Comparison of ENCODE assay signal across 8 cellular contexts in the genomic region with DNA sequence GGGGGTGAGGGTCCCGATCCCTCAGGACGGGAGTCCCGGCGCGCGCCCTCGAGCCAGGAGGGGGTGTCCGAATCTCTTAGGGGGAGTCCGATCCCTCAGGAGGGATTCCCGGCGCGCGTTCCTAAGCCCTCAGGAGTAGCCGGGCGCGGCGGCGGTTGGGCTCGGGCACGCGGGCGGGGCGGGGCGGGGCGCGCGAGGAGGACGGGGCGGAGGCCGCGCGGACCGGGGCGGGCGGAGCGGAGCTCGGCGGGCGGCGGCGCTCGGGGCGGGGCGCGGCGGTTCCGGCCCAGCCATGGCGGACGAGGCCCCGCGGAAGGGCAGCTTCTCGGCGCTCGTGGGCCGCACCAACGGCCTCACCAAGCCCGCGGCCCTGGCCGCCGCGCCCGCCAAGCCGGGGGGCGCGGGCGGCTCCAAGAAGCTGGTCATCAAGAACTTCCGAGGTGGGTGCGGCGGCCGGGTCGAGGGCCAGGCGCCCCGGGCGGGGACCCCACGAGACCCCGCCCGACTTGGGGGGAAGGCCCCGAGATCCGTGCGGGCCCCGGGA. TPM values are rescaled to one million over a fixed set of nuclear protein-coding genes. Genes with fewer than 3 reads are reported as not detected.
DNase-seq lines count a peak whose midpoint lies in the region; ATAC-seq, FAIRE-seq and TF ChIP-seq lines count a peak whose summit lies in the region.

A gene (plus strand): TSS at position 278 of the 544 bp plus-strand sequence. CDS start 15 bp downstream, at position 293.

- FAIRE-seq in HepG2 (lab: Jason Lieb, UNC), result no peak

- peak within 1 kb of the TSS; percentile 88 for H3K27ac Mint-ChIP-seq in activated CD4-positive, alpha-beta T cell treated with anti-CD3 and anti-CD28 coated beads, Interleukin-2, amount 10 ng/mL, durations not matched to agents 24 days and 14 days
- H3K27ac Mint-ChIP-seq in dendritic cell treated with granulocyte-macrophage colony-stimulating factor and Interleukin-4, amounts not matched to agents 40 ng/mL and 50 ng/mL, for 4 days, result peak within 1 kb of the TSS; percentile 82

- peaks cover 5% of the 10 kb centered on the region for H3K9me3 Mint-ChIP-seq in activated CD4-positive, alpha-beta T cell treated with anti-CD3 and anti-CD28 coated beads, Interleukin-2, amount 10 ng/mL, durations not matched to agents 24 days and 14 days
- H3K9me3 Mint-ChIP-seq in dendritic cell treated with granulocyte-macrophage colony-stimulating factor and Interleukin-4, amounts not matched to agents 40 ng/mL and 50 ng/mL, for 4 days, result no peaks in the 10 kb centered on the region

- no TSS peak for BruUV-seq in HepG2 (replicated peaks; lab: Mats Ljungman, UMichigan)

- no peaks in the 10 kb centered on the region for H3K9me3 ChIP-seq in HepG2 (ENCODE audit: low read length)

- peak within 1 kb of the TSS; percentile 92 for H3K27ac ChIP-seq in HepG2 (ENCODE audit: extremely low read length, insufficient read depth, low read length)

- POLR2A ChIA-PET in HepG2 (lab: Yijun Ruan, JAX), result interaction anchor here (0.5 to 2.9 kb wide), 18 partner anchors 9 to 267 kb away, joined by 3 to 25 read pairs (median 5); a partner anchor contains a TSS

- H3K4me2 ChIP-seq in HepG2 (ENCODE audit: low read depth, low read length), result peak within 1 kb of the TSS; percentile 82

- CTCF ChIA-PET in HepG2 (lab: Yijun Ruan, JAX; ENCODE audit: low intra/inter-chr PET ratio, low total read pairs), result no interaction called here

- no peaks in the 10 kb centered on the region for H3K27me3 ChIP-seq in HepG2 (ENCODE audit: control insufficient read depth in 1 of 2, insufficient read depth in 2 of 2, low read length in 2 of 2)

- ATAC-seq in GM18502 (IDR thresholded peaks at IDR 0.05; ENCODE audit: poor library complexity, unreplicated experiment) (peak; percentile 40), HG02943 (IDR thresholded peaks at IDR 0.05; ENCODE audit: low read depth, unreplicated experiment) (peak; percentile 40), HepG2 (peak; percentile 60)

- H3K36me3 ChIP-seq in HepG2 (replicated peaks in 1 of 2; ENCODE audit: control insufficient read depth in 1 of 2, insufficient read depth in 2 of 2, low read length in 2 of 2), result peaks cover 0 to 33% of the 10 kb centered on the region in 2 experiments; a peak in 3 of 5 replicates

- TF ChIP-seq EP300 in HepG2 (IDR thresholded peaks at IDR 0.05; ENCODE audit: low read depth in 2 of 2, low read length in 2 of 2), result no peak
- no peak for TF ChIP-seq EP300 in HepG2 (CRISPR knock-in tag; IDR thresholded peaks at IDR 0.05; ENCODE audit: borderline replicate concordance)

- no peak for TF ChIP-seq POLR2A in HepG2 (IDR thresholded peaks at IDR 0.05; ENCODE audit: insufficient read depth in 1 of 2, low read depth in 2 of 2, low read length in 2 of 2)

- H3K27me3 Mint-ChIP-seq in activated CD4-positive, alpha-beta T cell treated with anti-CD3 and anti-CD28 coated beads, Interleukin-2, amount 10 ng/mL, durations not matched to agents 24 days and 14 days, result no peaks in the 10 kb centered on the region
- no peaks in the 10 kb centered on the region for H3K27me3 Mint-ChIP-seq in dendritic cell treated with granulocyte-macrophage colony-stimulating factor and Interleukin-4, amounts not matched to agents 40 ng/mL and 50 ng/mL, for 4 days

- H3K4me1 Mint-ChIP-seq in activated CD4-positive, alpha-beta T cell treated with anti-CD3 and anti-CD28 coated beads, Interleukin-2, amount 10 ng/mL, durations not matched to agents 24 days and 14 days, result peaks cover 49% of the 10 kb centered on the region
- peaks cover 65% of the 10 kb centered on the region for H3K4me1 Mint-ChIP-seq in dendritic cell treated with granulocyte-macrophage colony-stimulating factor and Interleukin-4, amounts not matched to agents 40 ng/mL and 50 ng/mL, for 4 days (ENCODE audit: low read depth)

- DNase-seq in A172 (ENCODE audit: low spot score) (peak; percentile 45), NCI-H2171 (lab: John Stamatoyannopoulos, UW) (peak; percentile 84), HepG2 (ENCODE audit: low spot score) (peak; percentile 61)
- peak; percentile 92 for DNase-seq in activated CD4-positive, alpha-beta T cell treated with anti-CD3 and anti-CD28 coated beads, Interleukin-2, amount 10 ng/mL, durations not matched to agents 24 days and 14 days
- DNase-seq in stimulated activated CD4-positive, alpha-beta T cell treated with anti-CD3 and anti-CD28 coated beads, Interleukin-4, amount 100 ng/mL, for 24 hours, result peak; percentile 69

- peak within 1 kb of the TSS; percentile 89 for H3K4me3 Mint-ChIP-seq in activated CD4-positive, alpha-beta T cell treated with anti-CD3 and anti-CD28 coated beads, Interleukin-2, amount 10 ng/mL, durations not matched to agents 24 days and 14 days
- H3K4me3 Mint-ChIP-seq in dendritic cell treated with granulocyte-macrophage colony-stimulating factor and Interleukin-4, amounts not matched to agents 40 ng/mL and 50 ng/mL, for 4 days, result peak within 1 kb of the TSS; percentile 81

- H4K20me1 ChIP-seq in HepG2 (ENCODE audit: insufficient read depth, low read length), result peaks cover 35% of the 10 kb centered on the region

- peaks cover 87% of the 10 kb centered on the region for H3K79me2 ChIP-seq in HepG2 (ENCODE audit: insufficient read depth, low read length)

- peaks cover 74% of the 10 kb centered on the region for H3K4me1 ChIP-seq in HepG2 (ENCODE audit: insufficient read depth, low read length)

- H2AFZ ChIP-seq in HepG2 (ENCODE audit: low read length), result no peak within 1 kb of the TSS

- H3K36me3 Mint-ChIP-seq in activated CD4-positive, alpha-beta T cell treated with anti-CD3 and anti-CD28 coated beads, Interleukin-2, amount 10 ng/mL, durations not matched to agents 24 days and 14 days (ENCODE audit: low read depth), result peaks cover 41% of the 10 kb centered on the region
- H3K36me3 Mint-ChIP-seq in dendritic cell treated with granulocyte-macrophage colony-stimulating factor and Interleukin-4, amounts not matched to agents 40 ng/mL and 50 ng/mL, for 4 days (ENCODE audit: low read depth), result peaks cover 45% of the 10 kb centered on the region

- TF ChIP-seq RAD21 in HepG2 (CRISPR knock-in tag; IDR thresholded peaks at IDR 0.05), result no peak

- H3K9ac ChIP-seq in HepG2 (ENCODE audit: insufficient read depth, low read depth, low read length), result peak within 1 kb of the TSS; percentile 96

- 0% methylated on average over 1 of the region's 81 CpGs for WGBS in HepG2 (ENCODE audit: low lambda C conversion rate)

- intact Hi-C loops in activated CD4-positive, alpha-beta T cell treated with anti-CD3 and anti-CD28 coated beads, Interleukin-2, amount 10 ng/mL, durations not matched to agents 24 days and 14 days (cut with micrococcal nuclease), result loop anchor here (2.0 to 10.0 kb wide), 4 partner anchors 185 to 375 kb away; a partner anchor contains a TSS
- intact Hi-C loops in dendritic cell treated with granulocyte-macrophage colony-stimulating factor and Interleukin-4, amounts not matched to agents 40 ng/mL and 50 ng/mL, for 4 days (cut with micrococcal nuclease), result loop anchor here (2.0 to 10.0 kb wide), 2 partner anchors 57 to 525 kb away; no protein-coding TSS in a partner anchor
- intact Hi-C loops in HepG2 (cut with micrococcal nuclease; ENCODE audit: unreplicated experiment), result loop anchor here (2.0 to 5.0 kb wide), 2 partner anchors 52 to 87 kb away; a partner anchor contains a TSS

- peak within 1 kb of the TSS; percentile 83 to 96 (median 85) for H3K4me3 ChIP-seq in HepG2 (replicated peaks in 1 of 3; ENCODE audit: insufficient read depth in 1 of 3, low read depth in 2 of 3, low read length in 3 of 3)

- in situ Hi-C loops in HepG2 (cut with HindIII; ENCODE audit: extremely low pct_ligation_motif_present, low pct_unique_long_range_greater_than_20kb), result no loop called here

- 0 out of 2 replicates have a peak, but pooled peaks have one; percentile 4 for TF ChIP-seq CTCF in HepG2 (CRISPR knock-in tag; IDR thresholded peaks at IDR 0.05)

TF ChIP-seq in HepG2, 621 proteins besides CTCF, POLR2A, EP300 and RAD21 (continues in another document):
- TF ChIP-seq, protein P1, sequence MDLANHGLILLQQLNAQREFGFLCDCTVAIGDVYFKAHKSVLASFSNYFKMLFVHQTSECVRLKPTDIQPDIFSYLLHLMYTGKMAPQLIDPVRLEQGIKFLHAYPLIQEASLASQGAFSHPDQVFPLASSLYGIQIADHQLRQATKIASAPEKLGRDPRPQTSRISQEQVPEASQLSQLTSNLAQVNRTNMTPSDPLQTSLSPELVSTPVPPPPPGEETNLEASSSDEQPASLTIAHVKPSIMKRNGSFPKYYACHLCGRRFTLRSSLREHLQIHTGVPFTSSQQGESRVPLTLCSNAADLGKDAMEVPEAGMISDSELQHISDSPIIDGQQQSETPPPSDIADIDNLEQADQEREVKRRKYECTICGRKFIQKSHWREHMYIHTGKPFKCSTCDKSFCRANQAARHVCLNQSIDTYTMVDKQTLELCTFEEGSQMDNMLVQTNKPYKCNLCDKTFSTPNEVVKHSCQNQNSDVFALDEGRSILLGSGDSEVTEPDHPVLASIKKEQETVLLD (CRISPR knock-in tag; IDR thresholded peaks at IDR 0.05; ENCODE audit: low read depth), result peak; percentile 85

RNA-seq across cellular contexts. Expression of the gene that starts here (rescaled TPM):
- total RNA-seq in A172 (2014; rRNA removed; shearing (Covaris generic)), result 142 and 154 TPM in 2 replicates
- 88.5 and 92.5 TPM in 2 replicates for total RNA-seq in activated CD4-positive, alpha-beta T cell treated with anti-CD3 and anti-CD28 coated beads, Interleukin-2, amount 10 ng/mL, durations not matched to agents 24 days and 14 days
- 75.3 and 95.5 TPM in 2 replicates for total RNA-seq in HepG2 (2016; rRNA removed; fragmentation: Illumina TruSeq; extraction: Trizol)
- 28.8 and 32.0 TPM in 2 replicates for total RNA-seq in HepG2 (2016; cell fraction: cytosol; rRNA removed; fragmentation: Illumina TruSeq; extraction: Trizol; ENCODE audit: low read depth)
- 69.1 and 83.4 TPM in 2 replicates for total RNA-seq in HepG2 (2016; cell fraction: insoluble cytoplasmic fraction; rRNA removed; fragmentation: Illumina TruSeq; extraction: Trizol)
- 51.1 and 52.1 TPM in 2 replicates for total RNA-seq in HepG2 (2016; cell fraction: membrane; rRNA removed; fragmentation: Illumina TruSeq; extraction: Trizol)
- total RNA-seq in HepG2 (2016; cell fraction: nucleus; rRNA removed; fragmentation: Illumina TruSeq; extraction: Trizol), result 55.3 and 56.2 TPM in 2 replicates
- 51.2 and 60.8 TPM in 2 replicates for polyA plus RNA-seq in HepG2 (2011; rRNA removed)
- 42.4 and 43.4 TPM in 2 replicates for polyA plus RNA-seq in HepG2 (2011; cell fraction: cytosol; rRNA removed)
- polyA plus RNA-seq in HepG2 (2011; cell fraction: nucleus; rRNA removed), result 121 and 126 TPM in 2 replicates
- 72.5 and 74.5 TPM in 2 replicates for polyA plus RNA-seq in HepG2 (2012)
- polyA plus RNA-seq in HepG2 (2016; cell fraction: cytosol; fragmentation: Illumina TruSeq; extraction: Trizol; ENCODE audit: low read depth), result 28.6 and 31.9 TPM in 2 replicates
- 70.4 and 80.3 TPM in 2 replicates for polyA plus RNA-seq in HepG2 (2016; cell fraction: insoluble cytoplasmic fraction; fragmentation: Illumina TruSeq; extraction: Trizol; ENCODE audit: low read depth)
- polyA plus RNA-seq in HepG2 (2016; cell fraction: membrane; fragmentation: Illumina TruSeq; extraction: Trizol; ENCODE audit: low read depth), result 28.8 and 29.9 TPM in 2 replicates
- 99.2 and 101 TPM in 2 replicates for polyA plus RNA-seq in HepG2 (2016; cell fraction: nucleus; fragmentation: Illumina TruSeq; extraction: Trizol; ENCODE audit: insufficient read depth, low read depth)
- polyA minus RNA-seq in HepG2 (2011; rRNA and poly(A)+ RNA removed; ENCODE audit: low replicate concordance), result 93.3 and 188 TPM in 2 replicates
- 29.4 and 37.2 TPM in 2 replicates for polyA minus RNA-seq in HepG2 (2011; cell fraction: cytosol; rRNA and poly(A)+ RNA removed)
- 74.4 and 75.7 TPM in 2 replicates for polyA minus RNA-seq in HepG2 (2011; cell fraction: nucleus; rRNA and poly(A)+ RNA removed)

Comparison
In these comparisons a context has a peak if more than half of its experiments do, and no peak if none do; other contexts are left out.
1. Peak in every context shown above with its lines: DNase-seq, ATAC-seq, H3K4me3 ChIP-seq and H3K27ac ChIP-seq.